1 cellular context compared by ENCODE assay signal in genomic region chr16:8797364-8798173, GRCh38.
TF ChIP-seq lines count a peak whose summit lies in the region.

Gene PMM2 (plus strand): TSS chr16:8797839. CDS start chr16:8797883, 44 bp downstream.
Gene TMEM186 (minus strand): TSS chr16:8797639. CDS start chr16:8797614, 25 bp downstream.

TF ChIP-seq in HepG2, 621 proteins besides CTCF, POLR2A, EP300 and RAD21 (continued from another document and continues in another):
- TF ChIP-seq ZBTB4 (CRISPR knock-in tag; IDR thresholded peaks at IDR 0.05; ENCODE audit: borderline replicate concordance) (peak; percentile 96), HNRNPK (IDR thresholded peaks at IDR 0.05; ENCODE audit: low read depth, low read length, poor library complexity, severe bottlenecking) (peak; percentile 59), ZKSCAN8 (CRISPR knock-in tag; IDR thresholded peaks at IDR 0.05; ENCODE audit: borderline replicate concordance) (peak; percentile 93; the same call in 1 of the 2 replicates), ZNF749 (CRISPR knock-in tag; IDR thresholded peaks at IDR 0.05; ENCODE audit: borderline replicate concordance) (peak; percentile 98), SRF (IDR thresholded peaks at IDR 0.05; ENCODE audit: low read depth, low read length) (0 out of 2 replicates have a peak, but pooled peaks have one; percentile 18), DPF2 (CRISPR knock-in tag; IDR thresholded peaks at IDR 0.05; ENCODE audit: borderline replicate concordance, low read depth) (no peak), ARNT (IDR thresholded peaks at IDR 0.05) (no peak), ZNF33B (CRISPR knock-in tag; IDR thresholded peaks at IDR 0.05) (peak; percentile 100), RBM39 (IDR thresholded peaks at IDR 0.05; ENCODE audit: low read depth, low read length, poor library complexity, severe bottlenecking) (peak; percentile 97), BATF2 (CRISPR knock-in tag; IDR thresholded peaks at IDR 0.05) (0 out of 2 replicates have a peak, but pooled peaks have one; percentile 44), FUBP1 (CRISPR knock-in tag; IDR thresholded peaks at IDR 0.05; ENCODE audit: borderline replicate concordance) (no peak), ZSCAN21 (CRISPR knock-in tag; IDR thresholded peaks at IDR 0.05; ENCODE audit: borderline replicate concordance) (peak; percentile 97), ZNF639 (CRISPR knock-in tag; conservative IDR thresholded peaks at IDR 0.05) (peak; percentile 91), ZNF432 (CRISPR knock-in tag; IDR thresholded peaks at IDR 0.05; ENCODE audit: borderline replicate concordance) (no peak), NKX3-1 (CRISPR knock-in tag; IDR thresholded peaks at IDR 0.05) (peak; percentile 98), NCOR1 (IDR thresholded peaks at IDR 0.05; ENCODE audit: borderline replicate concordance, low read length) (no peak; the same call in 1 of the 2 replicates), ZSCAN25 (CRISPR knock-in tag; IDR thresholded peaks at IDR 0.05) (peak; percentile 80; the same call in 1 of the 2 replicates), ZBTB43 (CRISPR knock-in tag; conservative IDR thresholded peaks at IDR 0.05) (peak; percentile 95), RNF2 (conservative IDR thresholded peaks at IDR 0.05; ENCODE audit: low read depth) (peak; percentile 100), CEBPZ (IDR thresholded peaks at IDR 0.05; ENCODE audit: low read length) (no peak), ZNF644 (CRISPR knock-in tag; IDR thresholded peaks at IDR 0.05; ENCODE audit: low read depth) (no peak), ZFP1 (CRISPR knock-in tag; IDR thresholded peaks at IDR 0.05) (peak; percentile 87), AKAP8 (CRISPR knock-in tag; IDR thresholded peaks at IDR 0.05) (no peak), MBNL3 (CRISPR knock-in tag; conservative IDR thresholded peaks at IDR 0.05) (no peak), ZZZ3 (CRISPR knock-in tag; IDR thresholded peaks at IDR 0.05; ENCODE audit: borderline replicate concordance) (peak; percentile 93), ZNF607 (CRISPR knock-in tag; IDR thresholded peaks at IDR 0.05; ENCODE audit: borderline replicate concordance) (peak; percentile 99), FOXP1 (IDR thresholded peaks at IDR 0.05) (no peak), FOXP1 (CRISPR knock-in tag; IDR thresholded peaks at IDR 0.05) (peak; percentile 55), ZBTB42 (CRISPR knock-in tag; IDR thresholded peaks at IDR 0.05) (peak; percentile 94), SPEN (CRISPR knock-in tag; IDR thresholded peaks at IDR 0.05; ENCODE audit: low read depth) (peak; percentile 100), ZKSCAN1 (IDR thresholded peaks at IDR 0.05; ENCODE audit: low read length) (no peak), ZNF333 (CRISPR knock-in tag; IDR thresholded peaks at IDR 0.05; ENCODE audit: borderline replicate concordance) (peak; percentile 100), JUND (CRISPR knock-in tag; IDR thresholded peaks at IDR 0.05) (0 out of 2 replicates have a peak, but pooled peaks have one; percentile 31), NR1H2 (CRISPR knock-in tag; IDR thresholded peaks at IDR 0.05; ENCODE audit: borderline replicate concordance, low read depth) (peak; percentile 82; the same call in 1 of the 2 replicates), RBM22 (optimal IDR thresholded peaks at IDR 0.05; ENCODE audit: low read length) (peak; percentile 75), EEA1 (CRISPR knock-in tag; IDR thresholded peaks at IDR 0.05; ENCODE audit: borderline replicate concordance) (peak; percentile 82; the same call in 1 of the 2 replicates), ZNF569 (CRISPR knock-in tag; IDR thresholded peaks at IDR 0.05; ENCODE audit: borderline replicate concordance) (peak; percentile 87; the same call in 1 of the 2 replicates), ZNF329 (CRISPR knock-in tag; IDR thresholded peaks at IDR 0.05; ENCODE audit: low read depth) (peak; percentile 95), ZMYM3 (CRISPR knock-in tag; IDR thresholded peaks at IDR 0.05) (peak; percentile 29; the same call in 1 of the 2 replicates), ZNF850 (CRISPR knock-in tag; conservative IDR thresholded peaks at IDR 0.05) (no peak; the same call in 1 of the 2 replicates), ZNF484 (CRISPR knock-in tag; IDR thresholded peaks at IDR 0.05; ENCODE audit: borderline replicate concordance, low read depth) (peak; percentile 83; the same call in 1 of the 2 replicates), ZBTB21 (CRISPR knock-in tag; IDR thresholded peaks at IDR 0.05) (peak; percentile 30; the same call in 1 of the 2 replicates), ZC3H13 (CRISPR knock-in tag; IDR thresholded peaks at IDR 0.05) (peak; percentile 88), ZFP41 (CRISPR knock-in tag; IDR thresholded peaks at IDR 0.05; ENCODE audit: borderline replicate concordance) (peak; percentile 98), ZBTB33 (CRISPR knock-in tag; IDR thresholded peaks at IDR 0.05) (peak; percentile 79), TSC22D2 (CRISPR knock-in tag; IDR thresholded peaks at IDR 0.05; ENCODE audit: borderline replicate concordance) (peak; percentile 98), SSRP1 (CRISPR knock-in tag; IDR thresholded peaks at IDR 0.05) (no peak), ATM (IDR thresholded peaks at IDR 0.05; ENCODE audit: borderline replicate concordance) (no peak), SRSF4 (IDR thresholded peaks at IDR 0.05; ENCODE audit: low read depth, low read length, poor library complexity, severe bottlenecking) (no peak), HINFP (CRISPR knock-in tag; IDR thresholded peaks at IDR 0.05; ENCODE audit: low read depth) (peak; percentile 94; the same call in 1 of the 2 replicates), ZNF83 (CRISPR knock-in tag; IDR thresholded peaks at IDR 0.05; ENCODE audit: borderline replicate concordance) (peak; percentile 82; the same call in 1 of the 2 replicates), ZNF34 (CRISPR knock-in tag; IDR thresholded peaks at IDR 0.05; ENCODE audit: borderline replicate concordance) (peak; percentile 99), KAT7 (CRISPR knock-in tag; IDR thresholded peaks at IDR 0.05; ENCODE audit: borderline replicate concordance) (peak; percentile 91; the same call in 1 of the 2 replicates)
